Comparison of ENCODE assay signal across 10 cellular contexts in the genomic region with DNA sequence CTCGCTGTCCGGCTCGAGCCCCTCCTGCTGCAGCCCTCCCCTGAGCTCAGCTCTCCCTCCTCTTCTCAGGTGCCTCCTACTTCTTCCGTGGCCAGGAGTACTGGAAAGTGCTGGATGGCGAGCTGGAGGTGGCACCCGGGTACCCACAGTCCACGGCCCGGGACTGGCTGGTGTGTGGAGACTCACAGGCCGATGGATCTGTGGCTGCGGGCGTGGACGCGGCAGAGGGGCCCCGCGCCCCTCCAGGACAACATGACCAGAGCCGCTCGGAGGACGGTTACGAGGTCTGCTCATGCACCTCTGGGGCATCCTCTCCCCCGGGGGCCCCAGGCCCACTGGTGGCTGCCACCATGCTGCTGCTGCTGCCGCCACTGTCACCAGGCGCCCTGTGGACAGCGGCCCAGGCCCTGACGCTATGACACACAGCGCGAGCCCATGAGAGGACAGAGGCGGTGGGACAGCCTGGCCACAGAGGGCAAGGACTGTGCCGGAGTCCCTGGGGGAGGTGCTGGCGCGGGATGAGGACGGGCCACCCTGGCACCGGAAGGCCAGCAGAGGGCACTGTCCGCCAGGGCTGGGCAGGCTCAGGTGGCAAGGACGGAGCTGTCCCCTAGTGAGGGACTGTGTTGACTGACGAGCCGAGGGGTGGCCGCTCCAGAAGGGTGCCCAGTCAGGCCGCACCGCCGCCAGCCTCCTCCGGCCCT. TPM values are rescaled to one million over a fixed set of nuclear protein-coding genes. Genes with fewer than 3 reads are reported as not detected.
DNase-seq lines count a peak whose midpoint lies in the region; ATAC-seq and TF ChIP-seq lines count a peak whose summit lies in the region.
"Had no signal": no experiment of that assay in that cellular context is flagged by ENCODE, and none has a peak within 500 bp of the region (broad histone marks: within the 10 kb centered on the region; RNA-seq: fewer than 3 reads in every experiment).

No MANE protein-coding gene starts in this region.

- DNase-seq in AG04449 (ENCODE audit: low read depth, low spot score) (no peak), lung (ENCODE audit: low spot score) (no peak), SIG-M5 treated with dmso at 0.1 percent for 504 hours (lab: John Stamatoyannopoulos, UW; ENCODE audit: unreplicated experiment) (no peak), NCI-H2081 treated with DMSO at 0.1 percent for 48 hours (lab: John Stamatoyannopoulos, UW) (no peak), NCI-H2029 treated with DMSO at 0.1 percent for 48 hours (lab: John Stamatoyannopoulos, UW) (no peak)
- peak; percentile 49 for DNase-seq in activated naive CD8-positive, alpha-beta T cell treated with anti-CD3 and anti-CD28 coated beads, Interleukin-2, amount 10 ng/mL, durations not matched to agents 7 days and 5 days
- DNase-seq in effector CD4-positive, alpha-beta T cell: no peak
- DNase-seq: activated CD4-positive, alpha-beta T cell treated with anti-CD3 and anti-CD28 coated beads for 1 hour; GM23248 had no signal

- peaks cover 3% of the 10 kb centered on the region for H3K27me3 ChIP-seq in lung (ENCODE audit: control insufficient read depth, insufficient read depth)

- no peaks in the 10 kb centered on the region for H3K27me3 Mint-ChIP-seq in activated naive CD8-positive, alpha-beta T cell treated with anti-CD3 and anti-CD28 coated beads, Interleukin-2, amount 10 ng/mL, durations not matched to agents 7 days and 5 days

- no peaks in the 10 kb centered on the region for H3K36me3 ChIP-seq in lung (ENCODE audit: control insufficient read depth in 2 of 2, insufficient read depth in 2 of 2, low read length in 2 of 2)

- POLR2A ChIA-PET in AG04449 (lab: Yijun Ruan, JAX): no interaction called here
- POLR2A ChIA-PET in activated naive CD8-positive, alpha-beta T cell treated with anti-CD3 and anti-CD28 coated beads, Interleukin-2, amount 10 ng/mL, durations not matched to agents 7 days and 5 days (lab: Charles Lee): no interaction called here

- H3K9me3 Mint-ChIP-seq in activated naive CD8-positive, alpha-beta T cell treated with anti-CD3 and anti-CD28 coated beads, Interleukin-2, amount 10 ng/mL, durations not matched to agents 7 days and 5 days: no peaks in the 10 kb centered on the region

- H3K27ac Mint-ChIP-seq in activated naive CD8-positive, alpha-beta T cell treated with anti-CD3 and anti-CD28 coated beads, Interleukin-2, amount 10 ng/mL, durations not matched to agents 7 days and 5 days: no peak overlapping the region

- no peaks in the 10 kb centered on the region for H3K4me1 ChIP-seq in lung (ENCODE audit: control insufficient read depth in 2 of 2, insufficient read depth in 2 of 2, low read length in 2 of 2)

- H3K27ac ChIP-seq in lung (ENCODE audit: low read depth in 1 of 2, low read length in 1 of 2): no peak overlapping the region
- H3K27ac ChIP-seq: GM23248 had no signal

- CTCF ChIA-PET in AG04449 (lab: Yijun Ruan, JAX): interaction anchor here (0.7 to 1.1 kb wide), 3 partner anchors 9 to 747 kb away, joined by 3 to 5 read pairs (median 5); no protein-coding TSS in a partner anchor

- H3K4me1 Mint-ChIP-seq in activated naive CD8-positive, alpha-beta T cell treated with anti-CD3 and anti-CD28 coated beads, Interleukin-2, amount 10 ng/mL, durations not matched to agents 7 days and 5 days: no peaks in the 10 kb centered on the region

- TF ChIP-seq CTCF in AG04449 (IDR thresholded peaks at IDR 0.05; ENCODE audit: insufficient read depth, low read length, missing control alignments) (peak; percentile 73), GM12874 (IDR thresholded peaks at IDR 0.05; ENCODE audit: insufficient read depth, low read depth, low read length) (peak; percentile 56), lung (IDR thresholded peaks at IDR 0.05; ENCODE audit: control extremely low read depth, extremely low read depth) (peak; percentile 45)

- no peak for ATAC-seq in activated naive CD8-positive, alpha-beta T cell treated with anti-CD3 and anti-CD28 coated beads, Interleukin-2, amount 10 ng/mL, durations not matched to agents 7 days and 5 days (ENCODE audit: low read depth)
- no peak for ATAC-seq in lung (ENCODE audit: insufficient read depth, low FRiP score)

- no peaks in the 10 kb centered on the region for H3K36me3 Mint-ChIP-seq in activated naive CD8-positive, alpha-beta T cell treated with anti-CD3 and anti-CD28 coated beads, Interleukin-2, amount 10 ng/mL, durations not matched to agents 7 days and 5 days

- 88 to 89% methylated on average over 32 to 41 of the region's 41 CpGs for WGBS in lung, 2 donors

- H3K9me3 ChIP-seq in lung (ENCODE audit: control insufficient read depth in 2 of 2, insufficient read depth in 1 of 2, low read length in 1 of 2): no peaks in the 10 kb centered on the region

- no peak overlapping the region for H3K4me3 Mint-ChIP-seq in activated naive CD8-positive, alpha-beta T cell treated with anti-CD3 and anti-CD28 coated beads, Interleukin-2, amount 10 ng/mL, durations not matched to agents 7 days and 5 days

- H3K4me3 ChIP-seq in AG04449 (ENCODE audit: low read depth, low read length): no peak overlapping the region
- H3K4me3 ChIP-seq in lung: no peak overlapping the region
- H3K4me3 ChIP-seq: GM23248 had no signal

RNA-seq across cellular contexts. Expression of a gene that starts 22.8 kb away (rescaled TPM):
- under 1 TPM; 0.36 to 0.54 TPM for total RNA-seq in activated naive CD8-positive, alpha-beta T cell treated with anti-CD3 and anti-CD28 coated beads, Interleukin-2, amount 10 ng/mL, durations not matched to agents 7 days and 5 days
- total RNA-seq in lung: 1 to 10 TPM; 1.7 to 4.6 TPM
- polyA plus RNA-seq in lung: 1 to 10 TPM; 3.3 to 5.6 TPM

RNA-seq across cellular contexts. Expression of a gene that starts 43.4 kb away (rescaled TPM):
- total RNA-seq in activated naive CD8-positive, alpha-beta T cell treated with anti-CD3 and anti-CD28 coated beads, Interleukin-2, amount 10 ng/mL, durations not matched to agents 7 days and 5 days: 10 to 100 TPM; 32.6 to 33.2 TPM
- total RNA-seq in lung: 10 to 100 TPM; 25.9 to 32.8 TPM
- polyA plus RNA-seq in lung: 10 to 100 TPM; 15.4 to 19.7 TPM
